ENCODE assay signal across 24 cellular contexts in genomic region chr11:133920109-133920990, GRCh38. TPM values are rescaled to one million over a fixed set of nuclear protein-coding genes. Genes with fewer than 3 reads are reported as not detected.
"Had no signal": no experiment of that assay in that cellular context is flagged by ENCODE, and none has a peak within 500 bp of the region (broad histone marks: within the 10 kb centered on the region; RNA-seq: fewer than 3 reads in every experiment).

No MANE protein-coding gene starts in this region.

- H3K9me3 Mint-ChIP-seq: immature natural killer cell; nephron; stimulated activated naive B cell treated with anti-CD40 and anti-IgM and Interleukin-4, amounts not matched to agents 10 μg/mL and 1 μg/mL and 100 μg/mL, for 72 hours had no signal

- FAIRE-seq: endometrium, keratinocyte had no signal

- H3K9me3 ChIP-seq: gastrocnemius medialis, left lung, sigmoid colon, tibial artery, upper lobe of left lung, uterus had no signal

- H3K27ac ChIP-seq: gastrocnemius medialis, left lung, sigmoid colon, skin epidermis, tibial artery, upper lobe of left lung, uterus had no signal

- H3K36me3 Mint-ChIP-seq: immature natural killer cell, naive B cell had no signal

- H3K4me3 Mint-ChIP-seq: immature natural killer cell, naive B cell, nephron had no signal

- DNase-seq: cortex of kidney; dorsolateral prefrontal cortex; effector CD8-positive, alpha-beta T cell; gastrocnemius medialis; glutamatergic neuron; immature natural killer cell; mesenchymal stem cell; midbrain; naive B cell; sigmoid colon; stimulated activated CD4-positive, alpha-beta T cell treated with anti-CD3 and anti-CD28 coated beads, Interleukin-2, amount 100 ng/mL, for 24 hours; stimulated activated CD4-positive, alpha-beta T cell treated with anti-CD3 and anti-CD28 coated beads, Interleukin-4, amount 100 ng/mL, for 4 hours; stimulated activated naive B cell treated with anti-CD40 and anti-IgM and Interleukin-4, amounts not matched to agents 10 μg/mL and 1 μg/mL and 100 μg/mL, for 72 hours; tibial artery; uterus had no signal

- ATAC-seq: esophagus mucosa; gastrocnemius medialis; stimulated activated naive B cell treated with anti-CD40 and anti-IgM and Interleukin-4, amounts not matched to agents 10 μg/mL and 1 μg/mL and 100 μg/mL, for 72 hours had no signal

- H3K27ac Mint-ChIP-seq: immature natural killer cell; naive B cell; nephron; stimulated activated naive B cell treated with anti-CD40 and anti-IgM and Interleukin-4, amounts not matched to agents 10 μg/mL and 1 μg/mL and 100 μg/mL, for 72 hours had no signal

- H3K36me3 ChIP-seq: left lung, upper lobe of left lung, uterus had no signal

- H3K4me1 ChIP-seq: gastrocnemius medialis, left lung, sigmoid colon, uterus had no signal

- H3K27me3 ChIP-seq: gastrocnemius medialis, sigmoid colon, tibial artery, uterus had no signal

- H3K4me3 ChIP-seq: dorsolateral prefrontal cortex, gastrocnemius medialis, left lung, lung, sigmoid colon, tibial artery, uterus had no signal

- H3K4me1 Mint-ChIP-seq: immature natural killer cell, nephron had no signal

RNA-seq across cellular contexts. Expression of gene IGSF9B, which starts 36.4 kb away (rescaled TPM):
- polyA plus RNA-seq: fibroblast of lung had no signal
